7 cellular contexts compared by ENCODE assay signal in genomic region chr12:48958049-48958388, GRCh38. TPM values are rescaled to one million over a fixed set of nuclear protein-coding genes. Genes with fewer than 3 reads are reported as not detected.
DNase-seq lines count a peak whose midpoint lies in the region; ATAC-seq and TF ChIP-seq lines count a peak whose summit lies in the region.

No MANE protein-coding gene starts in this region.

- H3K9me3 ChIP-seq in HAP-1 (no peaks in the 10 kb centered on the region), SJSA1 (replicated peaks) (no peaks in the 10 kb centered on the region), skeletal muscle tissue (ENCODE audit: control insufficient read depth in 3 of 3, low read length in 3 of 3) (no peaks in the 10 kb centered on the region)

- no peak for DNase-seq in HAP-1 (ENCODE audit: low spot score in 2 of 2)
- no peak for DNase-seq in SJSA1 (ENCODE audit: low read depth in 1 of 2, low spot score in 2 of 2)
- DNase-seq in foreskin fibroblast = no peak
- DNase-seq in SKM-1 (lab: John Stamatoyannopoulos, UW; ENCODE audit: unreplicated experiment) = no peak

- ATAC-seq in HG02763 (IDR thresholded peaks at IDR 0.05; ENCODE audit: unreplicated experiment) = no peak
- no peak for ATAC-seq in GM19467 (IDR thresholded peaks at IDR 0.05; ENCODE audit: unreplicated experiment)

- H3K4me1 ChIP-seq in HAP-1 (peaks cover 10% of the 10 kb centered on the region), SJSA1 (replicated peaks) (peaks cover 23% of the 10 kb centered on the region), skeletal muscle tissue (ENCODE audit: control insufficient read depth in 3 of 3, insufficient read depth in 3 of 3, low read length in 3 of 3) (peaks cover 15 to 27% (median 15%) of the 10 kb centered on the region in 3 donors)

- H3K9ac ChIP-seq in skeletal muscle tissue (ENCODE audit: low read depth in 1 of 3, low read length in 3 of 3) = peak overlapping the region in 1 of 3 donors; percentile 28

- in situ Hi-C loops in HAP-1 (cut with MboI; ENCODE audit: low sequenced_read_pairs) = no loop called here

- peaks cover 12% of the 10 kb centered on the region for H3K36me3 ChIP-seq in HAP-1 (replicated peaks)
- H3K36me3 ChIP-seq in SJSA1 = peaks cover 36% of the 10 kb centered on the region
- H3K36me3 ChIP-seq in skeletal muscle tissue (ENCODE audit: control insufficient read depth in 3 of 3, insufficient read depth in 3 of 3, low read length in 3 of 3) = no peaks in the 10 kb centered on the region

- H3K4me3 ChIP-seq in HAP-1 (peak overlapping the region; percentile 91), SJSA1 (peak overlapping the region; percentile 94), foreskin fibroblast (ENCODE audit: low read depth in 1 of 2, low read length in 2 of 2) (peak overlapping the region; percentile 80 to 89), skeletal muscle tissue (ENCODE audit: low read length in 3 of 3) (peak overlapping the region; percentile 74 to 94 (median 88))

- H3K27me3 ChIP-seq in HAP-1 (ENCODE audit: low read depth) = no peaks in the 10 kb centered on the region
- peaks cover 5% of the 10 kb centered on the region for H3K27me3 ChIP-seq in SJSA1 (replicated peaks)
- peaks cover 0 to 7% (median 6%) of the 10 kb centered on the region in 3 donors for H3K27me3 ChIP-seq in skeletal muscle tissue (ENCODE audit: control insufficient read depth in 3 of 3, insufficient read depth in 3 of 3, low read length in 3 of 3)

- no peak overlapping the region for H3K27ac ChIP-seq in SJSA1
- no peak overlapping the region for H3K27ac ChIP-seq in skeletal muscle tissue (ENCODE audit: low read depth, low read length)

- TF ChIP-seq CTCF in foreskin fibroblast (IDR thresholded peaks at IDR 0.05; ENCODE audit: low read depth, low read length) = no peak

RNA-seq across cellular contexts. Expression of gene ARF3, which starts 0.7 kb away (rescaled TPM):
- total RNA-seq in SJSA1 (2014; rRNA removed; shearing (Covaris generic)) = 57.7 and 64.5 TPM in 2 replicates
- 19.8 TPM for total RNA-seq in skeletal muscle tissue

RNA-seq across cellular contexts. Expression of gene WNT10B, which starts 13.5 kb away (rescaled TPM):
- total RNA-seq in SJSA1 (2014; rRNA removed; shearing (Covaris generic)) = 0.13 TPM in 1 of 2 replicates, not detected in the other
- 0.52 TPM for total RNA-seq in skeletal muscle tissue

RNA-seq across cellular contexts. Expression of gene WNT1, which starts 20.1 kb away (rescaled TPM):
- total RNA-seq in SJSA1 (2014; rRNA removed; shearing (Covaris generic)) = not detected in 2 replicates
- not detected for total RNA-seq in skeletal muscle tissue

RNA-seq across cellular contexts. Expression of gene FKBP11, which starts 32.7 kb away (rescaled TPM):
- total RNA-seq in SJSA1 (2014; rRNA removed; shearing (Covaris generic)) = 6.0 and 9.9 TPM in 2 replicates
- 5.7 TPM for total RNA-seq in skeletal muscle tissue

RNA-seq across cellular contexts. Expression of gene DDN, which starts 41.2 kb away (rescaled TPM):
- 0.34 TPM in 1 of 2 replicates, not detected in the other for total RNA-seq in SJSA1 (2014; rRNA removed; shearing (Covaris generic))
- 18.8 TPM for total RNA-seq in skeletal muscle tissue
